In the genomic region with DNA sequence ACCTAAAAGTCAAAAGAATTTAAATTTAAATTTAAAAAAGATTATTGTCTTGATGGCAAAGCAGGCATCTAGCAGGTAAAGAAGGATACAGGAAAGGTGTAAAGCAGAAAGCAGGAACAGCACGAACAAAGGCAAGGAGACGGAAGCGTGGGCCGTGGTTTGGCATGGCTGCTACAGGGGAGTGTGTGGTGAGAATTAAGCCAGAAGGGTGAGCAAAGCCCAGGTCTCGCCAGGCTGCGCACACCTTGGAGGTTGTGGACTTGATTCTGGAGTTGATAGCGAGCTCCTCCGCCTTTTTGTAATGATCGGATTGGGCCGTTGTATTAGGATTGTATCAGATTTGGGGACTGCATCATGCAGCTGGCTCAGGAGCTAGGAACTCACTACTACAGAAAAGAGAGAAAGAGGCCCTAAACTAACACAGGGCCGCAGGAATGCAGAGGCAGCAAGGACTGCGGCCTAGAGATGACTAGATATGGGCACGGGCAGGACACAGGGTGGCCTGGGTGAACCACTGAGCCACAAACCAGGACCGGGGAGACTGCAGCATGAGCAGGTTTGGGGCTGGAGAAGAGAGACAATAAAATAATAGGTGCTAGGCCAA, we compare ENCODE assay signal across 27 cellular contexts.
DNase-seq lines count a peak whose midpoint lies in the region; ATAC-seq and TF ChIP-seq lines count a peak whose summit lies in the region.
"Had no signal": no experiment of that assay in that cellular context is flagged by ENCODE, and none has a peak within 500 bp of the region (broad histone marks: within the 10 kb centered on the region; RNA-seq: fewer than 3 reads in every experiment).

No MANE protein-coding gene starts in this region.

- 91 to 96% methylated on average over 8 to 14 of the region's 14 CpGs for WGBS in transverse colon (ENCODE audit: low coverage in 1 of 2), 2 donors

- intact Hi-C loops in breast epithelium (cut with DNase I; ENCODE audit: low total_unique reads), result no loop called here
- intact Hi-C loops in transverse colon (cut with DNase I; ENCODE audit: low total_unique reads), result no loop called here

- peak overlapping the region; percentile 90 for H3K27ac ChIP-seq in breast epithelium
- H3K27ac ChIP-seq in transverse colon, result peak overlapping the region; percentile 78 to 82 (median 82)
- no peak overlapping the region for H3K27ac ChIP-seq in foreskin keratinocyte
- H3K27ac ChIP-seq: adrenal gland, KMS-11, SJSA1, uterus had no signal

- ATAC-seq in foreskin keratinocyte, result no peak
- ATAC-seq: activated CD8-positive, alpha-beta T cell treated with anti-CD3 and anti-CD28 coated beads, Interleukin-2, amount 10 ng/mL, durations not matched to agents 7 days and 5 days had no signal

- no peaks in the 10 kb centered on the region for H3K9me3 Mint-ChIP-seq in HFFc6
- H3K9me3 Mint-ChIP-seq: activated naive CD4-positive, alpha-beta T cell treated with anti-CD3 and anti-CD28 coated beads for 36 hours; endodermal cell had no signal

- H3K27me3 ChIP-seq in breast epithelium, result no peaks in the 10 kb centered on the region
- no peaks in the 10 kb centered on the region for H3K27me3 ChIP-seq in mucosa of stomach (ENCODE audit: control insufficient read depth, insufficient read depth, low read length)
- no peaks in the 10 kb centered on the region for H3K27me3 ChIP-seq in transverse colon
- H3K27me3 ChIP-seq in foreskin keratinocyte, result peaks cover 7% of the 10 kb centered on the region
- H3K27me3 ChIP-seq: adrenal gland, body of pancreas, SJSA1, uterus had no signal

- in situ Hi-C loops in transverse colon (cut with MboI; ENCODE audit: low pct_ligation_motif_present in 1 of 4, low pct_unique_long_range_greater_than_20kb in 1 of 4, low sequenced_read_pairs in 3 of 4), result no loop called here

- TF ChIP-seq POLR2A in breast epithelium (IDR thresholded peaks at IDR 0.05), result no peak
- TF ChIP-seq POLR2A in transverse colon (IDR thresholded peaks at IDR 0.05), result no peak

- no peak for TF ChIP-seq CTCF in HFFc6 (IDR thresholded peaks at IDR 0.05)
- TF ChIP-seq CTCF in breast epithelium (IDR thresholded peaks at IDR 0.05), result no peak
- no peak for TF ChIP-seq CTCF in transverse colon (IDR thresholded peaks at IDR 0.05)
- no peak for TF ChIP-seq CTCF in foreskin keratinocyte (conservative IDR thresholded peaks at IDR 0.05)

- no peak for TF ChIP-seq EP300 in transverse colon (IDR thresholded peaks at IDR 0.05; ENCODE audit: low read depth)

- no peaks in the 10 kb centered on the region for H3K36me3 ChIP-seq in breast epithelium
- H3K36me3 ChIP-seq in mucosa of stomach (ENCODE audit: control insufficient read depth, insufficient read depth, low read length), result no peaks in the 10 kb centered on the region
- H3K36me3 ChIP-seq in transverse colon, result no peaks in the 10 kb centered on the region
- H3K36me3 ChIP-seq: adrenal gland, SJSA1, uterus had no signal

- H3K27ac Mint-ChIP-seq in HFFc6, result peak overlapping the region; percentile 0; the same call in 1 of the 2 replicates
- H3K27ac Mint-ChIP-seq: activated CD8-positive, alpha-beta T cell treated with anti-CD3 and anti-CD28 coated beads, Interleukin-2, amount 10 ng/mL, durations not matched to agents 7 days and 5 days; activated naive CD4-positive, alpha-beta T cell treated with anti-CD3 and anti-CD28 coated beads for 36 hours; endodermal cell had no signal

- H3K4me3 ChIP-seq in breast epithelium (no peak overlapping the region), mucosa of stomach (ENCODE audit: low read length) (no peak overlapping the region), transverse colon (no peak overlapping the region)
- H3K4me3 ChIP-seq: adrenal gland, body of pancreas, SJSA1, uterus had no signal

- DNase-seq in HFFc6, result no peak
- DNase-seq in breast epithelium (ENCODE audit: low spot score in 2 of 2), result peak in 1 of 2 donors; percentile 65
- DNase-seq in transverse colon, result no peak
- DNase-seq in foreskin keratinocyte, result no peak
- no peak for DNase-seq in SHP77 (lab: John Stamatoyannopoulos, UW)
- DNase-seq in stimulated activated CD4-positive, alpha-beta T cell treated with anti-CD3 and anti-CD28 coated beads, Interleukin-4, amount 100 ng/mL, for 1 hour, result no peak
- DNase-seq: activated CD4-positive, alpha-beta T cell treated with anti-CD3 and anti-CD28 coated beads for 4 hours; activated CD8-positive, alpha-beta T cell treated with anti-CD3 and anti-CD28 coated beads, Interleukin-2, amount 10 ng/mL, durations not matched to agents 7 days and 5 days; activated naive CD4-positive, alpha-beta T cell treated with anti-CD3 and anti-CD28 coated beads for 36 hours; adrenal gland; cerebellar nuclear complex; dermis blood vessel endothelial cell; endodermal cell; foreskin fibroblast; kidney glomerular epithelial cell; MM.1S; NCI-H2029 treated with DMSO at 0.1 percent for 48 hours; NCI-H526; posterior cingulate gyrus; stimulated activated CD4-positive, alpha-beta T cell treated with anti-CD3 and anti-CD28 coated beads, Interleukin-4, amount 100 ng/mL, for 4 hours; substantia nigra; T1000; uterus had no signal

- H3K4me1 ChIP-seq in breast epithelium, result peaks cover 0 to 4% of the 10 kb centered on the region in 2 donors
- peaks cover 53% of the 10 kb centered on the region for H3K4me1 ChIP-seq in mucosa of stomach (ENCODE audit: control insufficient read depth, insufficient read depth, low read length)
- peaks cover 6 to 20% (median 13%) of the 10 kb centered on the region in 4 donors for H3K4me1 ChIP-seq in transverse colon
- H3K4me1 ChIP-seq in foreskin keratinocyte, result no peaks in the 10 kb centered on the region
- H3K4me1 ChIP-seq: adrenal gland, uterus had no signal

- no peaks in the 10 kb centered on the region for H3K36me3 Mint-ChIP-seq in HFFc6 (ENCODE audit: low read depth)

- H3K9me3 ChIP-seq in breast epithelium, result no peaks in the 10 kb centered on the region
- no peaks in the 10 kb centered on the region for H3K9me3 ChIP-seq in mucosa of stomach (ENCODE audit: control insufficient read depth, low read length)
- H3K9me3 ChIP-seq in transverse colon, result no peaks in the 10 kb centered on the region
- H3K9me3 ChIP-seq: adrenal gland, body of pancreas, SJSA1, uterus had no signal

- H3K4me1 Mint-ChIP-seq in HFFc6 (ENCODE audit: low read depth), result peaks cover 32% of the 10 kb centered on the region
- H3K4me1 Mint-ChIP-seq: endodermal cell had no signal

- H3K27me3 Mint-ChIP-seq in HFFc6 (ENCODE audit: insufficient read depth), result peaks cover 7% of the 10 kb centered on the region

- peak overlapping the region; percentile 61 for H3K9ac ChIP-seq in mucosa of stomach (ENCODE audit: low read length)
- H3K9ac ChIP-seq: KMS-11 had no signal

- H3K4me3 Mint-ChIP-seq in HFFc6, result no peak overlapping the region
- H3K4me3 Mint-ChIP-seq: activated CD8-positive, alpha-beta T cell treated with anti-CD3 and anti-CD28 coated beads, Interleukin-2, amount 10 ng/mL, durations not matched to agents 7 days and 5 days; activated naive CD4-positive, alpha-beta T cell treated with anti-CD3 and anti-CD28 coated beads for 36 hours; endodermal cell had no signal
